In the genomic region with DNA sequence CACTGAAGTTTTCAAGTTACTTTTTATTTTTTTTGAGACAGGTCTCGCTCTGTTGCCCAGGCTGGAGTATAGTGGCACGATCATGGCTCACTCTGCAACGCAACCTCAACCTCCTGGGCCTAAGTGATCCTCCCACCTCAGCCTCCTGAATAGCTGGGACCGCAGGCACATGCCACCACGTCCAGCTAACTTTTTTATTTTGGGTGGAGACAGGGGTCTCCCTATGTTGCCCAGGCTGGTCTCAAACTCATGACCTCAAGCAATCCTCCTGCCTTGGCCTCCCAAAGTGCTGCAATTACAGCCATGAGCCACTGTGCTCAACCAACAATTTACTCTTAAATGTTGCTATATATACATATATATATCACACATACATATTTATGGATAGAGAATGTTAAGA, we compare ENCODE assay signal across 8 cellular contexts. TPM values are rescaled to one million over a fixed set of nuclear protein-coding genes. Genes with fewer than 3 reads are reported as not detected.
DNase-seq lines count a peak whose midpoint lies in the region; ATAC-seq and TF ChIP-seq lines count a peak whose summit lies in the region.

No MANE protein-coding gene starts in this region.

- peak overlapping the region; percentile 87 for H2BK20ac ChIP-seq in IMR-90 (ENCODE audit: low read depth, low read length)

- CTCF ChIA-PET in IMR-90 (lab: Yijun Ruan, JAX): interaction anchor here (1.1 to 1.6 kb wide), 2 partner anchors 7 to 50 kb away, joined by 3 to 9 read pairs; partner anchors contain the start of gene MAPK1IP1L

- peak; percentile 19; the same call in 1 of the 2 replicates for ATAC-seq in IMR-90 (ENCODE audit: low read depth)
- ATAC-seq in GM21515 (IDR thresholded peaks at IDR 0.05; ENCODE audit: unreplicated experiment): no peak
- ATAC-seq in HG02938 (IDR thresholded peaks at IDR 0.05; ENCODE audit: unreplicated experiment): no peak

- H3K14ac ChIP-seq in IMR-90 (replicated peaks; ENCODE audit: low read depth, low read length): peak overlapping the region; percentile 84

- H3K27me3 ChIP-seq in IMR-90 (ENCODE audit: control insufficient read depth, insufficient read depth, low read length): no peaks in the 10 kb centered on the region
- H3K27me3 ChIP-seq in osteoblast (ENCODE audit: insufficient read depth, low read length): no peaks in the 10 kb centered on the region

- H2BK5ac ChIP-seq in IMR-90 (ENCODE audit: low read depth, low read length, poor library complexity, severe bottlenecking): peak overlapping the region; percentile 97

- TF ChIP-seq RAD21 in IMR-90 (IDR thresholded peaks at IDR 0.05; ENCODE audit: low read length): no peak

- peak overlapping the region; percentile 99 for H2BK120ac ChIP-seq in IMR-90 (ENCODE audit: low read depth, low read length)

- DNase-seq in IMR-90 (no peak), coronary artery (ENCODE audit: low spot score) (no peak), osteoblast (ENCODE audit: insufficient read length, low spot score, missing footprints) (no peak), kidney tubule cell (ENCODE audit: low spot score) (no peak), COR-L47 (lab: John Stamatoyannopoulos, UW) (no peak)

- H3K4me2 ChIP-seq in IMR-90 (ENCODE audit: low read depth, low read length) (no peak overlapping the region), osteoblast (ENCODE audit: insufficient read depth, low read length) (peak overlapping the region; percentile 19)

- no peaks in the 10 kb centered on the region for H3K79me2 ChIP-seq in osteoblast (ENCODE audit: insufficient read depth, low read length)

- peaks cover 18% of the 10 kb centered on the region for H3K9me1 ChIP-seq in IMR-90 (ENCODE audit: insufficient read depth, low read length)

- H3K4me3 ChIP-seq in IMR-90 (ENCODE audit: insufficient read depth, low read depth, low read length): no peak overlapping the region
- no peak overlapping the region for H3K4me3 ChIP-seq in coronary artery
- H3K4me3 ChIP-seq in osteoblast (ENCODE audit: insufficient read depth, low read length): no peak overlapping the region

- H2AK9ac ChIP-seq in IMR-90 (replicated peaks; ENCODE audit: low read depth, low read length, poor library complexity): no peak overlapping the region

- H4K20me1 ChIP-seq in IMR-90 (ENCODE audit: insufficient read depth, low read length): no peaks in the 10 kb centered on the region
- H4K20me1 ChIP-seq in osteoblast (ENCODE audit: insufficient read depth, low read length): no peaks in the 10 kb centered on the region

- H4K91ac ChIP-seq in IMR-90 (ENCODE audit: insufficient read depth, low read depth, low read length): peak overlapping the region; percentile 81

- dilution Hi-C loops in IMR-90 (cut with HindIII; ENCODE audit: low sequenced_read_pairs, unreplicated experiment): no loop called here

- no peak overlapping the region for H3K9ac ChIP-seq in IMR-90 (ENCODE audit: low read depth, low read length)

- H3K4me1 ChIP-seq in IMR-90 (ENCODE audit: control insufficient read depth, insufficient read depth, low read length) (peaks cover 17% of the 10 kb centered on the region), osteoblast (ENCODE audit: insufficient read depth, low read length) (peaks cover 26% of the 10 kb centered on the region)

- in situ Hi-C loops in IMR-90 (cut with MboI; ENCODE audit: low sequenced_read_pairs): no loop called here

- no peak overlapping the region for H3K56ac ChIP-seq in IMR-90 (ENCODE audit: extremely low read depth, insufficient read depth, low read length)

- H3K27ac ChIP-seq in 22Rv1 (peak overlapping the region; percentile 69), IMR-90 (ENCODE audit: insufficient read depth, low read length) (peak overlapping the region; percentile 96), coronary artery (peak overlapping the region; percentile 72 to 84), osteoblast (ENCODE audit: low read depth, low read length) (peak overlapping the region; percentile 96)

- peak overlapping the region; percentile 93; the same call in 2 of the 3 replicates for H2BK15ac ChIP-seq in IMR-90 (ENCODE audit: low read depth, low read length)

- no peak overlapping the region for H3K23ac ChIP-seq in IMR-90 (ENCODE audit: low read depth, low read length)

- H3K4ac ChIP-seq in IMR-90 (ENCODE audit: low read depth, low read length): peak overlapping the region; percentile 93

- peaks cover 2 to 17% of the 10 kb centered on the region in 2 experiments; a peak in 3 of 4 replicates for H3K79me1 ChIP-seq in IMR-90 (ENCODE audit: low read depth in 1 of 2, low read length in 2 of 2)

- POLR2A ChIA-PET in IMR-90 (lab: Charles Lee; ENCODE audit: unreplicated experiment): interaction anchor here (0.6 kb wide), 1 partner anchor 9 kb away, joined by 10 read pairs; no protein-coding TSS in a partner anchor

- H3K36me3 ChIP-seq in IMR-90 (ENCODE audit: control insufficient read depth, insufficient read depth, low read length): no peaks in the 10 kb centered on the region
- H3K36me3 ChIP-seq in osteoblast (ENCODE audit: insufficient read depth, low read length): no peaks in the 10 kb centered on the region

- H4K5ac ChIP-seq in IMR-90 (ENCODE audit: low read depth, low read length): peak overlapping the region; percentile 94

- H4K8ac ChIP-seq in IMR-90 (ENCODE audit: low read depth in 2 of 2, low read length in 2 of 2): peak overlapping the region in 1 of 2 experiments; percentile 90; a peak in 2 of 4 replicates

- TF ChIP-seq POLR2A in IMR-90 (IDR thresholded peaks at IDR 0.05; ENCODE audit: low read depth, low read length): no peak

- H3K9me3 ChIP-seq in IMR-90 (ENCODE audit: control insufficient read depth, insufficient read depth, low read length) (peaks cover 7% of the 10 kb centered on the region), osteoblast (ENCODE audit: low read depth, low read length) (no peaks in the 10 kb centered on the region)

- H3K18ac ChIP-seq in IMR-90 (ENCODE audit: low read depth, low read length): peak overlapping the region; percentile 97

- TF ChIP-seq CTCF in 22Rv1 (IDR thresholded peaks at IDR 0.05): no peak
- no peak for TF ChIP-seq CTCF in IMR-90 (conservative IDR thresholded peaks at IDR 0.05; ENCODE audit: low read depth, low read length)
- TF ChIP-seq CTCF in coronary artery (IDR thresholded peaks at IDR 0.05): no peak
- TF ChIP-seq CTCF in osteoblast (IDR thresholded peaks at IDR 0.05; ENCODE audit: extremely low read depth, low read depth, low read length): no peak

- H2AFZ ChIP-seq in IMR-90 (replicated peaks; ENCODE audit: low read length, poor library complexity) (no peak overlapping the region), osteoblast (ENCODE audit: low read length) (no peak overlapping the region)

- intact Hi-C loops in IMR-90 (cut with micrococcal nuclease): loop anchor here (2.0 to 5.0 kb wide), 3 partner anchors 21 to 51 kb away; no protein-coding TSS in a partner anchor

- WGBS in IMR-90 (ENCODE audit: extremely low coverage in 2 of 2, insufficient read length in 1 of 2), 2 experiments: no CpG with 5 or more reads among the region's 5 CpGs

- H2AK5ac ChIP-seq in IMR-90 (ENCODE audit: low read depth, low read length): peak overlapping the region; percentile 94

- BruUV-seq in IMR-90 (replicated peaks; lab: Mats Ljungman, UMichigan): no TSS peak

TF ChIP-seq in IMR-90, 13 proteins besides CTCF, POLR2A, EP300 and RAD21:
- TF ChIP-seq MAFK (IDR thresholded peaks at IDR 0.05; ENCODE audit: low read depth, low read length): no peak
- TF ChIP-seq RFX5 (IDR thresholded peaks at IDR 0.05; ENCODE audit: low read depth, low read length): no peak
- TF ChIP-seq SMC3 (IDR thresholded peaks at IDR 0.05; ENCODE audit: low read depth, low read length): no peak

RNA-seq across cellular contexts. Expression of gene LGALS3, which starts 27.4 kb away (rescaled TPM):
- total RNA-seq in IMR-90 (2012; rRNA removed) (84.4 and 145 TPM in 2 replicates), osteoblast (368 and 433 TPM in 2 replicates)
- 171 and 200 TPM in 2 replicates for polyA plus RNA-seq in IMR-90 (2012; rRNA removed)
- polyA plus RNA-seq in IMR-90 (2012; cell fraction: cytosol; rRNA removed): 106 and 210 TPM in 2 replicates
- polyA plus RNA-seq in IMR-90 (2012; cell fraction: nucleus; rRNA removed; ENCODE audit: low replicate concordance): 122 and 127 TPM in 2 replicates

RNA-seq across cellular contexts. Expression of gene MAPK1IP1L, which starts 50.3 kb away (rescaled TPM):
- total RNA-seq in IMR-90 (2012; rRNA removed): 37.2 and 44.8 TPM in 2 replicates
- 168 and 201 TPM in 2 replicates for polyA plus RNA-seq in IMR-90 (2012; rRNA removed)
- 131 and 180 TPM in 2 replicates for polyA plus RNA-seq in IMR-90 (2012; cell fraction: cytosol; rRNA removed)
- 51.1 and 80.0 TPM in 2 replicates for polyA plus RNA-seq in IMR-90 (2012; cell fraction: nucleus; rRNA removed; ENCODE audit: low replicate concordance)
- 37.4 and 42.0 TPM in 2 replicates for total RNA-seq in osteoblast
